In genomic region chr2:10835052-10835970, GRCh38 we compare ENCODE assay signal across 7 cellular contexts. TPM values are rescaled to one million over a fixed set of nuclear protein-coding genes. Genes with fewer than 3 reads are reported as not detected.
DNase-seq lines count a peak whose midpoint lies in the region; ATAC-seq lines count a peak whose summit lies in the region.

No MANE protein-coding gene starts in this region.

- ATAC-seq in GM18498 (IDR thresholded peaks at IDR 0.05; ENCODE audit: unreplicated experiment) (peak; percentile 76), HG02852 (IDR thresholded peaks at IDR 0.05; ENCODE audit: unreplicated experiment) (peak; percentile 68)
- ATAC-seq in naive thymus-derived CD4-positive, alpha-beta T cell = peak; percentile 71

- H3K27me3 Mint-ChIP-seq in activated CD4-positive, alpha-beta memory T cell treated with anti-CD3 and anti-CD28 coated beads for 36 hours = peaks cover 15% of the 10 kb centered on the region
- peaks cover 5 to 27% (median 18%) of the 10 kb centered on the region in 5 donors for H3K27me3 Mint-ChIP-seq in naive thymus-derived CD4-positive, alpha-beta T cell

- no peaks in the 10 kb centered on the region for H3K4me1 ChIP-seq in effector memory CD4-positive, alpha-beta T cell (ENCODE audit: control insufficient read depth, insufficient read depth, low read length, poor library complexity, severe bottlenecking)
- H3K4me1 ChIP-seq in naive thymus-derived CD4-positive, alpha-beta T cell (ENCODE audit: control insufficient read depth in 2 of 2, insufficient read depth in 2 of 2, low read length in 2 of 2) = peaks cover 0 to 2% of the 10 kb centered on the region in 2 donors

- H3K36me3 Mint-ChIP-seq in activated CD4-positive, alpha-beta memory T cell treated with anti-CD3 and anti-CD28 coated beads for 36 hours = no peaks in the 10 kb centered on the region
- H3K36me3 Mint-ChIP-seq in naive thymus-derived CD4-positive, alpha-beta T cell = no peaks in the 10 kb centered on the region

- CTCF ChIA-PET in activated CD4-positive, alpha-beta memory T cell treated with anti-CD3 and anti-CD28 coated beads for 36 hours (lab: Charles Lee) = interaction anchor here (0.6 to 8.1 kb wide), 25 partner anchors 9 to 749 kb away, joined by 3 to 173 read pairs (median 5); partner anchors contain the start of genes E2F6 and PDIA6
- CTCF ChIA-PET in naive thymus-derived CD4-positive, alpha-beta T cell (lab: Charles Lee) = interaction anchor here (0.6 to 2.1 kb wide), 8 partner anchors 12 to 747 kb away, joined by 3 to 13 read pairs (median 3); a partner anchor contains a TSS

- no peaks in the 10 kb centered on the region for H3K36me3 ChIP-seq in effector memory CD4-positive, alpha-beta T cell (ENCODE audit: control insufficient read depth, insufficient read depth, low read length)
- H3K36me3 ChIP-seq in naive thymus-derived CD4-positive, alpha-beta T cell (ENCODE audit: control insufficient read depth in 2 of 3, insufficient read depth in 3 of 3, low read length in 3 of 3) = no peaks in the 10 kb centered on the region

- H3K4me1 Mint-ChIP-seq in activated CD4-positive, alpha-beta memory T cell treated with anti-CD3 and anti-CD28 coated beads for 36 hours (ENCODE audit: low read depth) = peaks cover 3% of the 10 kb centered on the region
- H3K4me1 Mint-ChIP-seq in naive thymus-derived CD4-positive, alpha-beta T cell = peaks cover 0 to 16% (median 5%) of the 10 kb centered on the region in 7 donors

- H3K9me3 Mint-ChIP-seq in activated CD4-positive, alpha-beta memory T cell treated with anti-CD3 and anti-CD28 coated beads for 36 hours = peaks cover 5% of the 10 kb centered on the region
- peaks cover 2 to 10% (median 6%) of the 10 kb centered on the region in 11 donors for H3K9me3 Mint-ChIP-seq in naive thymus-derived CD4-positive, alpha-beta T cell

- H3K27ac Mint-ChIP-seq in activated CD4-positive, alpha-beta memory T cell treated with anti-CD3 and anti-CD28 coated beads for 36 hours = no peak overlapping the region
- H3K27ac Mint-ChIP-seq in naive thymus-derived CD4-positive, alpha-beta T cell = peak overlapping the region in 1 of 9 donors; percentile 18

- no peaks in the 10 kb centered on the region for H3K9me3 ChIP-seq in effector memory CD4-positive, alpha-beta T cell (ENCODE audit: control insufficient read depth, low read length)
- peaks cover 0 to 3% (median 0%) of the 10 kb centered on the region in 3 experiments for H3K9me3 ChIP-seq in naive thymus-derived CD4-positive, alpha-beta T cell (ENCODE audit: control insufficient read depth in 2 of 3, low read length in 3 of 3)

- POLR2A ChIA-PET in activated CD4-positive, alpha-beta memory T cell treated with anti-CD3 and anti-CD28 coated beads for 36 hours (lab: Charles Lee) = interaction anchor here (1.0 kb wide), 1 partner anchor 290 kb away, joined by 3 read pairs; no protein-coding TSS in a partner anchor
- POLR2A ChIA-PET in naive thymus-derived CD4-positive, alpha-beta T cell (lab: Charles Lee) = interaction anchor here (0.6 to 0.9 kb wide), 2 partner anchors 16 to 296 kb away, joined by 3 to 4 read pairs; no protein-coding TSS in a partner anchor

- no peak overlapping the region for H3K4me3 Mint-ChIP-seq in activated CD4-positive, alpha-beta memory T cell treated with anti-CD3 and anti-CD28 coated beads for 36 hours
- no peak overlapping the region for H3K4me3 Mint-ChIP-seq in naive thymus-derived CD4-positive, alpha-beta T cell

- peak; percentile 59 for DNase-seq in NCI-H460 (ENCODE audit: extremely low read depth, low read depth)
- DNase-seq in activated CD4-positive, alpha-beta memory T cell treated with anti-CD3 and anti-CD28 coated beads for 36 hours = peak; percentile 88
- peak; percentile 49 to 61 (median 52) for DNase-seq in effector memory CD4-positive, alpha-beta T cell
- DNase-seq in naive thymus-derived CD4-positive, alpha-beta T cell = peak; percentile 58 to 84 (median 70)
- DNase-seq in stimulated activated naive CD4-positive, alpha-beta T cell treated with Interleukin-2 at 50 U/mL for 16 hours (lab: John Stamatoyannopoulos, UW) = peak; percentile 59

- no peaks in the 10 kb centered on the region for H3K27me3 ChIP-seq in effector memory CD4-positive, alpha-beta T cell (replicated peaks; ENCODE audit: control insufficient read depth, insufficient read depth, low read length, poor library complexity, severe bottlenecking)
- H3K27me3 ChIP-seq in naive thymus-derived CD4-positive, alpha-beta T cell (ENCODE audit: control insufficient read depth in 2 of 2, insufficient read depth in 2 of 2, low read length in 2 of 2) = no peaks in the 10 kb centered on the region

- H3K4me3 ChIP-seq in effector memory CD4-positive, alpha-beta T cell (ENCODE audit: insufficient read depth, low read depth, low read length, poor library complexity, severe bottlenecking) = no peak overlapping the region
- H3K4me3 ChIP-seq in naive thymus-derived CD4-positive, alpha-beta T cell (ENCODE audit: low read length) = no peak overlapping the region

- intact Hi-C loops in activated CD4-positive, alpha-beta memory T cell treated with anti-CD3 and anti-CD28 coated beads for 36 hours (cut with micrococcal nuclease) = loop anchor here (1.0 to 10.0 kb wide), 3 partner anchors 289 to 849 kb away; partner anchors contain the start of gene E2F6
- intact Hi-C loops in naive thymus-derived CD4-positive, alpha-beta T cell (cut with micrococcal nuclease) = loop anchor here (1.0 to 10.0 kb wide), 3 partner anchors 289 to 611 kb away; no protein-coding TSS in a partner anchor

- H3K27ac ChIP-seq in effector memory CD4-positive, alpha-beta T cell (ENCODE audit: insufficient read depth, low read length, poor library complexity, severe bottlenecking) = no peak overlapping the region
- H3K27ac ChIP-seq in naive thymus-derived CD4-positive, alpha-beta T cell (ENCODE audit: low read depth, low read length) = no peak overlapping the region

RNA-seq across cellular contexts. Expression of gene PDIA6, which starts 22.7 kb away (rescaled TPM):
- total RNA-seq in NCI-H460 (2014; rRNA removed; shearing (Covaris generic)) = 506 and 548 TPM in 2 replicates
- 485 and 540 TPM in 2 replicates for polyA plus RNA-seq in NCI-H460 (2014; cell fraction: nucleus; rRNA removed)
- 100 to 1,000 TPM; 176 to 181 TPM for total RNA-seq in activated CD4-positive, alpha-beta memory T cell treated with anti-CD3 and anti-CD28 coated beads for 36 hours
- 100 to 1,000 TPM in 1 of 5 experiments, 10 to 100 TPM in 4; 24.3 to 173 (median 46.8) TPM for total RNA-seq in naive thymus-derived CD4-positive, alpha-beta T cell
- 10 to 100 TPM; 74.5 to 89.3 TPM for polyA plus RNA-seq in naive thymus-derived CD4-positive, alpha-beta T cell
